Comparison of ENCODE assay signal across 19 cellular contexts in genomic region chr6:84007871-84008270, GRCh38. TPM values are rescaled to one million over a fixed set of nuclear protein-coding genes. Genes with fewer than 3 reads are reported as not detected.
DNase-seq lines count a peak whose midpoint lies in the region; ATAC-seq and TF ChIP-seq lines count a peak whose summit lies in the region.
"Had no signal": no experiment of that assay in that cellular context is flagged by ENCODE, and none has a peak within 500 bp of the region (broad histone marks: within the 10 kb centered on the region; RNA-seq: fewer than 3 reads in every experiment).

No MANE protein-coding gene starts in this region.

- H3K4me1 ChIP-seq in right lobe of liver, result no peaks in the 10 kb centered on the region
- H3K4me1 ChIP-seq: A549, SJSA1 had no signal

- no peak for DNase-seq in activated naive CD8-positive, alpha-beta T cell treated with anti-CD3 and anti-CD28 coated beads, Interleukin-2, amount 10 ng/mL, durations not matched to agents 7 days and 5 days
- no peak for DNase-seq in activated naive CD8-positive, alpha-beta T cell treated with anti-CD3 and anti-CD28 coated beads for 36 hours
- peak; percentile 15 for DNase-seq in NB4 (ENCODE audit: low read depth)
- peak; percentile 57 for DNase-seq in SKM-1 treated with dmso at 0.1 percent for 144 hours (lab: John Stamatoyannopoulos, UW; ENCODE audit: unreplicated experiment)
- DNase-seq in H7, result no peak
- DNase-seq in cerebellar nuclear complex (lab: John Stamatoyannopoulos, UW), result no peak
- DNase-seq in right lobe of liver, result no peak
- no peak for DNase-seq in putamen (ENCODE audit: low spot score)
- DNase-seq: MM.1S, NCI-H1436, NCI-H187 treated with DMSO at 0.1 percent for 48 hours, NCI-H226, SW 1271, T-helper 17 cell had no signal

- H3K4me3 Mint-ChIP-seq in activated naive CD8-positive, alpha-beta T cell treated with anti-CD3 and anti-CD28 coated beads, Interleukin-2, amount 10 ng/mL, durations not matched to agents 7 days and 5 days, result no peak overlapping the region
- H3K4me3 Mint-ChIP-seq in activated naive CD8-positive, alpha-beta T cell treated with anti-CD3 and anti-CD28 coated beads for 36 hours, result no peak overlapping the region
- H3K4me3 Mint-ChIP-seq: B cell, T-helper 17 cell had no signal

- ATAC-seq in activated naive CD8-positive, alpha-beta T cell treated with anti-CD3 and anti-CD28 coated beads, Interleukin-2, amount 10 ng/mL, durations not matched to agents 7 days and 5 days (ENCODE audit: low read depth), result no peak
- no peak for ATAC-seq in right lobe of liver
- ATAC-seq: A549, Panc1, T-helper 17 cell had no signal

- H3K4me1 Mint-ChIP-seq in activated naive CD8-positive, alpha-beta T cell treated with anti-CD3 and anti-CD28 coated beads, Interleukin-2, amount 10 ng/mL, durations not matched to agents 7 days and 5 days, result no peaks in the 10 kb centered on the region
- H3K4me1 Mint-ChIP-seq in activated naive CD8-positive, alpha-beta T cell treated with anti-CD3 and anti-CD28 coated beads for 36 hours, result no peaks in the 10 kb centered on the region
- H3K4me1 Mint-ChIP-seq: B cell, T-helper 17 cell had no signal

- no peaks in the 10 kb centered on the region for H3K9me3 ChIP-seq in right lobe of liver
- H3K9me3 ChIP-seq: A549, SJSA1 had no signal

- intact Hi-C loops in right lobe of liver (cut with DNase I), result no loop called here

- H3K4me3 ChIP-seq in NB4 (ENCODE audit: low read depth, low read length) (no peak overlapping the region), H7 (ENCODE audit: insufficient read depth, low read depth, low read length) (no peak overlapping the region), right lobe of liver (no peak overlapping the region)
- H3K4me3 ChIP-seq: A549, SJSA1 had no signal

- H3K27ac Mint-ChIP-seq in activated naive CD8-positive, alpha-beta T cell treated with anti-CD3 and anti-CD28 coated beads, Interleukin-2, amount 10 ng/mL, durations not matched to agents 7 days and 5 days, result peak overlapping the region; percentile 31
- no peak overlapping the region for H3K27ac Mint-ChIP-seq in activated naive CD8-positive, alpha-beta T cell treated with anti-CD3 and anti-CD28 coated beads for 36 hours
- H3K27ac Mint-ChIP-seq: B cell, T-helper 17 cell had no signal

- 53% methylated on average over 5 of the region's 5 CpGs for WGBS in right lobe of liver (ENCODE audit: insufficient coverage, low coverage, low lambda C conversion rate, missing lambda C conversion rate)

- H3K27me3 Mint-ChIP-seq in activated naive CD8-positive, alpha-beta T cell treated with anti-CD3 and anti-CD28 coated beads, Interleukin-2, amount 10 ng/mL, durations not matched to agents 7 days and 5 days, result peaks cover 21% of the 10 kb centered on the region
- peaks cover 16% of the 10 kb centered on the region for H3K27me3 Mint-ChIP-seq in activated naive CD8-positive, alpha-beta T cell treated with anti-CD3 and anti-CD28 coated beads for 36 hours

- POLR2A ChIA-PET in activated naive CD8-positive, alpha-beta T cell treated with anti-CD3 and anti-CD28 coated beads, Interleukin-2, amount 10 ng/mL, durations not matched to agents 7 days and 5 days (lab: Charles Lee), result no interaction called here

- no peak for TF ChIP-seq CTCF in NB4 (IDR thresholded peaks at IDR 0.05; ENCODE audit: low read depth, low read length)
- no peak for TF ChIP-seq CTCF in right lobe of liver (IDR thresholded peaks at IDR 0.05)

- H3K36me3 ChIP-seq in H7 (replicated peaks; ENCODE audit: control insufficient read depth, insufficient read depth, low read length) (no peaks in the 10 kb centered on the region), right lobe of liver (no peaks in the 10 kb centered on the region)
- H3K36me3 ChIP-seq: SJSA1 had no signal

- H3K27me3 ChIP-seq in H7 (ENCODE audit: control insufficient read depth, insufficient read depth, low read length) (no peaks in the 10 kb centered on the region), right lobe of liver (no peaks in the 10 kb centered on the region)

- H3K27ac ChIP-seq in right lobe of liver, result no peak overlapping the region
- H3K27ac ChIP-seq: A549, SJSA1 had no signal

- TF ChIP-seq POLR2A in NB4 (IDR thresholded peaks at IDR 0.05; ENCODE audit: extremely low read depth, insufficient read length) (no peak), right lobe of liver (IDR thresholded peaks at IDR 0.05) (no peak)

- H3K9me3 Mint-ChIP-seq in activated naive CD8-positive, alpha-beta T cell treated with anti-CD3 and anti-CD28 coated beads, Interleukin-2, amount 10 ng/mL, durations not matched to agents 7 days and 5 days, result no peaks in the 10 kb centered on the region
- H3K9me3 Mint-ChIP-seq in activated naive CD8-positive, alpha-beta T cell treated with anti-CD3 and anti-CD28 coated beads for 36 hours, result no peaks in the 10 kb centered on the region

- H3K36me3 Mint-ChIP-seq in activated naive CD8-positive, alpha-beta T cell treated with anti-CD3 and anti-CD28 coated beads, Interleukin-2, amount 10 ng/mL, durations not matched to agents 7 days and 5 days, result no peaks in the 10 kb centered on the region
- no peaks in the 10 kb centered on the region for H3K36me3 Mint-ChIP-seq in activated naive CD8-positive, alpha-beta T cell treated with anti-CD3 and anti-CD28 coated beads for 36 hours

RNA-seq across cellular contexts. Expression of gene MRAP2, which starts 25.7 kb away (rescaled TPM):
- total RNA-seq in activated naive CD8-positive, alpha-beta T cell treated with anti-CD3 and anti-CD28 coated beads, Interleukin-2, amount 10 ng/mL, durations not matched to agents 7 days and 5 days, result not detected
- total RNA-seq in activated naive CD8-positive, alpha-beta T cell treated with anti-CD3 and anti-CD28 coated beads for 36 hours, result not detected
- 4.2 and 4.7 TPM in 2 replicates for total RNA-seq in H7 (2014; rRNA removed; shearing (Covaris generic))
- under 1 TPM in 3 of 6 experiments, not detected in 3; 0.12 to 0.35 (median 0.12) TPM for total RNA-seq in right lobe of liver
- total RNA-seq: B cell, H4, SJSA1, T-helper 17 cell had no signal

Comparison
In these comparisons a context has a peak if more than half of its experiments do, and no peak if none do; other contexts are left out.
1. DNase-seq: peak in NB4 (single experiment) and SKM-1 treated with dmso at 0.1 percent for 144 hours (single experiment); none in activated naive CD8-positive, alpha-beta T cell treated with anti-CD3 and anti-CD28 coated beads, Interleukin-2, amount 10 ng/mL, durations not matched to agents 7 days and 5 days (single experiment), activated naive CD8-positive, alpha-beta T cell treated with anti-CD3 and anti-CD28 coated beads for 36 hours (single experiment), H7 (single experiment), cerebellar nuclear complex (0 of 2), right lobe of liver (0 of 3) and putamen (single experiment).